Comparison of ENCODE assay signal across 1 cellular context in the genomic region with DNA sequence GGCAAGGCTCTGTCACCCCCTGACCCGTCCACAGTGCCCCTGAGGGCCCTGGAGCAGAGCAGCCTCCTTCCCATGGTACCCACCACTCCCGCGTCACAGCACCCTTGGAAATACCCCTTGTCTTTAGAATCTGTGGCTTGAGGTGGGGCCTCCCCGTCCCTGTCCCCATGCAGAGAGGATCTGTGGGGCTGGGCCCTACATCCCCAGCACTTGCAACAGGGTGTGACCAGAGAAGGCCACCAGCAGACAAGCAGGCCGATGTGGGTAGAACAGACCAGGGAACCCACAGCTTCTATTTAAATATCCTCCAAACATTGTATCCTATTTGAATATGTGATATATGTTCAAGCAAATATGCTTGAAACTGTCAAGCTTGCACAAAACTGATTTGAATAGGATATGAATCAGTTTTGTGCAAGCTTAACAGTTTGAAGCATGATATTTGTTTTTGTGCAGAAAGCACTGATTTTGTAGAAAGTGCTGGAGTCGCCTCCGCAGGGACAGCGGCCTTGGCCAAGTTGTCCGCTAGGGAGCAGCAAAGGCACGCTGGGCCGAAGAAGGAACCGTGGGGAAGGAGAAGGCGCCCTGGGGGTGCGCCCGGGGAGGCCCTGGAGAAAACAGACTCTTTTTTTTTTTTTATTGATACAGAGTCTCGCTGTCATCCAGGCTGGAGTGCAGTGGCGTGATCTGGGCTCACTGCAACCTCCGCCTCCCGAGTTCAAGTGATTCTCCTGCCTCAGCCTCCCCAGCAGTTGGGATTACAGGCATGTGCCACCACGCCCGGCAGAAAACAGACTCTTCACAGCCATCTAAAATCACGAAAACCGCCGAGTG.
A peak's percentile ranks its signal among the peaks of the same experiment; 100 is the strongest.
TF ChIP-seq lines count a peak whose summit lies in the region.

No MANE protein-coding gene starts in this region.

TF ChIP-seq in K562, 482 proteins besides CTCF, POLR2A, EP300 and RAD21 (continued from another document):
- TF ChIP-seq, protein P1, sequence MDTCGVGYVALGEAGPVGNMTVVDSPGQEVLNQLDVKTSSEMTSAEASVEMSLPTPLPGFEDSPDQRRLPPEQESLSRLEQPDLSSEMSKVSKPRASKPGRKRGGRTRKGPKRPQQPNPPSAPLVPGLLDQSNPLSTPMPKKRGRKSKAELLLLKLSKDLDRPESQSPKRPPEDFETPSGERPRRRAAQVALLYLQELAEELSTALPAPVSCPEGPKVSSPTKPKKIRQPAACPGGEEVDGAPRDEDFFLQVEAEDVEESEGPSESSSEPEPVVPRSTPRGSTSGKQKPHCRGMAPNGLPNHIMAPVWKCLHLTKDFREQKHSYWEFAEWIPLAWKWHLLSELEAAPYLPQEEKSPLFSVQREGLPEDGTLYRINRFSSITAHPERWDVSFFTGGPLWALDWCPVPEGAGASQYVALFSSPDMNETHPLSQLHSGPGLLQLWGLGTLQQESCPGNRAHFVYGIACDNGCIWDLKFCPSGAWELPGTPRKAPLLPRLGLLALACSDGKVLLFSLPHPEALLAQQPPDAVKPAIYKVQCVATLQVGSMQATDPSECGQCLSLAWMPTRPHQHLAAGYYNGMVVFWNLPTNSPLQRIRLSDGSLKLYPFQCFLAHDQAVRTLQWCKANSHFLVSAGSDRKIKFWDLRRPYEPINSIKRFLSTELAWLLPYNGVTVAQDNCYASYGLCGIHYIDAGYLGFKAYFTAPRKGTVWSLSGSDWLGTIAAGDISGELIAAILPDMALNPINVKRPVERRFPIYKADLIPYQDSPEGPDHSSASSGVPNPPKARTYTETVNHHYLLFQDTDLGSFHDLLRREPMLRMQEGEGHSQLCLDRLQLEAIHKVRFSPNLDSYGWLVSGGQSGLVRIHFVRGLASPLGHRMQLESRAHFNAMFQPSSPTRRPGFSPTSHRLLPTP (IDR thresholded peaks at IDR 0.05; ENCODE audit: borderline replicate concordance, extremely low read depth, insufficient read length) = no peak
- TF ChIP-seq ELF2 (CRISPR knock-in tag; IDR thresholded peaks at IDR 0.05) = no peak
- TF ChIP-seq, protein P2, sequence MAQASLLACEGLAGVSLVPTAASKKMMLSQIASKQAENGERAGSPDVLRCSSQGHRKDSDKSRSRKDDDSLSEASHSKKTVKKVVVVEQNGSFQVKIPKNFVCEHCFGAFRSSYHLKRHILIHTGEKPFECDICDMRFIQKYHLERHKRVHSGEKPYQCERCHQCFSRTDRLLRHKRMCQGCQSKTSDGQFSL (CRISPR knock-in tag; IDR thresholded peaks at IDR 0.05) = 0 out of 2 replicates have a peak, but pooled peaks have one; percentile 16
- TF ChIP-seq, protein P2 (tag; IDR thresholded peaks at IDR 0.05) = no peak
- TF ChIP-seq ZNF316 (IDR thresholded peaks at IDR 0.05) = peak; percentile 35; the same call in 1 of the 2 replicates
- TF ChIP-seq ASH1L (IDR thresholded peaks at IDR 0.05; ENCODE audit: borderline replicate concordance, low read depth, partially characterized antibody) = no peak
- TF ChIP-seq, protein P3, sequence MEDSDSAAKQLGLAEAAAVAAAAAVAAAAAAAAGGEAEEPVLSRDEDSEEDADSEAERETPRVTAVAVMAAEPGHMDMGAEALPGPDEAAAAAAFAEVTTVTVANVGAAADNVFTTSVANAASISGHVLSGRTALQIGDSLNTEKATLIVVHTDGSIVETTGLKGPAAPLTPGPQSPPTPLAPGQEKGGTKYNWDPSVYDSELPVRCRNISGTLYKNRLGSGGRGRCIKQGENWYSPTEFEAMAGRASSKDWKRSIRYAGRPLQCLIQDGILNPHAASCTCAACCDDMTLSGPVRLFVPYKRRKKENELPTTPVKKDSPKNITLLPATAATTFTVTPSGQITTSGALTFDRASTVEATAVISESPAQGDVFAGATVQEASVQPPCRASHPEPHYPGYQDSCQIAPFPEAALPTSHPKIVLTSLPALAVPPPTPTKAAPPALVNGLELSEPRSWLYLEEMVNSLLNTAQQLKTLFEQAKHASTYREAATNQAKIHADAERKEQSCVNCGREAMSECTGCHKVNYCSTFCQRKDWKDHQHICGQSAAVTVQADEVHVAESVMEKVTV (CRISPR knock-in tag; IDR thresholded peaks at IDR 0.05) = peak; percentile 31; the same call in 1 of the 2 replicates
- no peak for TF ChIP-seq HMG20B (CRISPR knock-in tag; IDR thresholded peaks at IDR 0.05)
- TF ChIP-seq STAG1 (CRISPR knock-in tag; IDR thresholded peaks at IDR 0.05; ENCODE audit: borderline replicate concordance) = peak; percentile 47; the same call in 1 of the 2 replicates
- TF ChIP-seq ZNF384 (IDR thresholded peaks at IDR 0.05; ENCODE audit: low read depth, low read length) = peak; percentile 50
- peak; percentile 70 for TF ChIP-seq SMC3 (conservative IDR thresholded peaks at IDR 0.05; ENCODE audit: insufficient read depth, low read depth, low read length)
- no peak for TF ChIP-seq GABPB2 (CRISPR knock-in tag; conservative IDR thresholded peaks at IDR 0.05)
